27 cellular contexts compared by ENCODE assay signal in genomic region chr2:109463891-109464290, GRCh38.
"Had no signal": no experiment of that assay in that cellular context is flagged by ENCODE, and none has a peak within 500 bp of the region (broad histone marks: within the 10 kb centered on the region; RNA-seq: fewer than 3 reads in every experiment).

No MANE protein-coding gene starts in this region.

- ATAC-seq: activated naive CD4-positive, alpha-beta T cell treated with anti-CD3 and anti-CD28 coated beads, Interleukin-2, amount 50 U/mL, for 72 hours; activated naive CD8-positive, alpha-beta T cell treated with anti-CD3 and anti-CD28 coated beads, Interleukin-2, amount 50 U/mL, for 24 hours; body of pancreas; K562; T-helper 17 cell had no signal

- H3K36me3 Mint-ChIP-seq: activated CD4-positive, alpha-beta memory T cell treated with anti-CD3 and anti-CD28 coated beads for 36 hours; activated naive CD4-positive, alpha-beta T cell treated with anti-CD3 and anti-CD28 coated beads, Interleukin-2, amount 50 U/mL, for 72 hours had no signal

- H3K9me3 ChIP-seq: ascending aorta, body of pancreas had no signal

- H3K4me1 Mint-ChIP-seq: activated CD4-positive, alpha-beta T cell treated with anti-CD3 and anti-CD28 coated beads, Interleukin-2, amount 10 ng/mL, durations not matched to agents 7 days and 5 days; activated naive CD8-positive, alpha-beta T cell treated with anti-CD3 and anti-CD28 coated beads, Interleukin-2, amount 50 U/mL, for 24 hours; central memory CD8-positive, alpha-beta T cell; T-helper 17 cell had no signal

- H3K27ac ChIP-seq: ascending aorta, body of pancreas, PC-9 had no signal

- H3K4me3 Mint-ChIP-seq: activated CD4-positive, alpha-beta memory T cell treated with anti-CD3 and anti-CD28 coated beads for 36 hours; activated CD4-positive, alpha-beta T cell treated with anti-CD3 and anti-CD28 coated beads, Interleukin-2, amount 10 ng/mL, durations not matched to agents 7 days and 5 days; activated naive CD8-positive, alpha-beta T cell treated with anti-CD3 and anti-CD28 coated beads, Interleukin-2, amount 50 U/mL, for 24 hours; central memory CD8-positive, alpha-beta T cell; T-helper 17 cell had no signal

- H3K27me3 Mint-ChIP-seq: activated CD4-positive, alpha-beta T cell treated with anti-CD3 and anti-CD28 coated beads, Interleukin-2, amount 10 ng/mL, durations not matched to agents 7 days and 5 days; activated naive CD8-positive, alpha-beta T cell treated with anti-CD3 and anti-CD28 coated beads, Interleukin-2, amount 50 U/mL, for 24 hours had no signal

- H3K4me3 ChIP-seq: ascending aorta, body of pancreas, K562, PC-9 had no signal

- DNase-seq: activated CD4-positive, alpha-beta memory T cell treated with anti-CD3 and anti-CD28 coated beads for 36 hours; activated CD4-positive, alpha-beta T cell treated with anti-CD3 and anti-CD28 coated beads, Interleukin-2, amount 10 ng/mL, durations not matched to agents 7 days and 5 days; activated CD4-positive, CD25-positive, alpha-beta regulatory T cell; activated CD8-positive, alpha-beta memory T cell treated with anti-CD3 and anti-CD28 coated beads for 24 hours; activated naive CD4-positive, alpha-beta T cell treated with Interleukin-2 at 50 U/mL for 16 hours; activated naive CD8-positive, alpha-beta T cell treated with anti-CD3 and anti-CD28 coated beads, Interleukin-2, amount 50 U/mL, for 24 hours; amniotic stem cell; body of pancreas; Karpas-422; MM.1S; NCI-H1105 treated with DMSO at 0.1 percent for 48 hours; NCI-H1436 treated with DMSO at 0.1 percent for 48 hours; NCI-H1930; NCI-H2107; NCI-H2171 treated with DMSO at 0.1 percent for 48 hours; NCI-H345; NCI-H510A; NCI-H526 treated with DMSO at 0.1 percent for 48 hours; NCI-H82; PC-9; SIG-M5; T-helper 17 cell; T-helper 9 cell had no signal

- H3K4me1 ChIP-seq: body of pancreas had no signal

- H3K27me3 ChIP-seq: ascending aorta, body of pancreas had no signal

- H3K27ac Mint-ChIP-seq: activated CD4-positive, alpha-beta memory T cell treated with anti-CD3 and anti-CD28 coated beads for 36 hours; activated CD4-positive, alpha-beta T cell treated with anti-CD3 and anti-CD28 coated beads, Interleukin-2, amount 10 ng/mL, durations not matched to agents 7 days and 5 days; activated naive CD4-positive, alpha-beta T cell treated with anti-CD3 and anti-CD28 coated beads, Interleukin-2, amount 50 U/mL, for 72 hours; activated naive CD8-positive, alpha-beta T cell treated with anti-CD3 and anti-CD28 coated beads, Interleukin-2, amount 50 U/mL, for 24 hours; T-helper 17 cell had no signal

- H3K9me3 Mint-ChIP-seq: activated CD4-positive, alpha-beta memory T cell treated with anti-CD3 and anti-CD28 coated beads for 36 hours; activated CD4-positive, alpha-beta T cell treated with anti-CD3 and anti-CD28 coated beads, Interleukin-2, amount 10 ng/mL, durations not matched to agents 7 days and 5 days; activated naive CD4-positive, alpha-beta T cell treated with anti-CD3 and anti-CD28 coated beads, Interleukin-2, amount 50 U/mL, for 72 hours; activated naive CD8-positive, alpha-beta T cell treated with anti-CD3 and anti-CD28 coated beads, Interleukin-2, amount 50 U/mL, for 24 hours; central memory CD8-positive, alpha-beta T cell had no signal
